8 cellular contexts compared by ENCODE assay signal in genomic region chr13:73060251-73061160, GRCh38. TPM values are rescaled to one million over a fixed set of nuclear protein-coding genes. Genes with fewer than 3 reads are reported as not detected.
DNase-seq lines count a peak whose midpoint lies in the region; TF ChIP-seq lines count a peak whose summit lies in the region.

No MANE protein-coding gene starts in this region.

- H3K27ac ChIP-seq in ACC112 (ENCODE audit: low read depth, low read length) (peak overlapping the region; percentile 59), SU-DHL-6 (ENCODE audit: low read depth, low read length) (no peak overlapping the region), esophagus (ENCODE audit: low read depth in 2 of 2, low read length in 1 of 2) (peak overlapping the region; percentile 90 to 94)

- H3K4me1 ChIP-seq in ACC112 (ENCODE audit: control insufficient read depth, insufficient read depth, low read length, unreplicated experiment): peaks cover 29% of the 10 kb centered on the region
- no peaks in the 10 kb centered on the region for H3K4me1 ChIP-seq in esophagus (ENCODE audit: control insufficient read depth in 2 of 2, insufficient read depth in 2 of 2, low read length in 1 of 2)

- H3K4me1 Mint-ChIP-seq in neural crest cell: peaks cover 24% of the 10 kb centered on the region

- 8 to 11% methylated on average over 26 of the region's 26 CpGs for WGBS in esophagus, 2 donors

- peak overlapping the region; percentile 87 for H3K4me3 Mint-ChIP-seq in neural crest cell

- no peak overlapping the region for H3K27ac Mint-ChIP-seq in neural crest cell (ENCODE audit: unreplicated experiment)

- H3K27me3 Mint-ChIP-seq in neural crest cell (ENCODE audit: low read depth): peaks cover 74% of the 10 kb centered on the region

- H3K79me2 ChIP-seq in ACC112 (ENCODE audit: control insufficient read depth, insufficient read depth, low read length, unreplicated experiment) (peaks cover 20% of the 10 kb centered on the region), SU-DHL-6 (ENCODE audit: insufficient read depth, low read length) (no peaks in the 10 kb centered on the region)

- DNase-seq in GM12865 (ENCODE audit: low read depth) (peak; percentile 6), neural crest cell (ENCODE audit: low read depth, low spot score) (no peak), DMS153 treated with DMSO at 0.1 percent for 48 hours (lab: John Stamatoyannopoulos, UW; ENCODE audit: unreplicated experiment) (no peak), NCI-H1436 treated with DMSO at 0.1 percent for 48 hours (lab: John Stamatoyannopoulos, UW) (no peak)
- DNase-seq in activated CD4-positive, CD25-positive, alpha-beta regulatory T cell treated with anti-CD3 and anti-CD28 coated beads, Interleukin-2, amount 50 U/mL, for 72 hours: no peak

- peak overlapping the region; percentile 78 for H3K4me2 ChIP-seq in SU-DHL-6 (ENCODE audit: low read depth, low read length, poor library complexity, severe bottlenecking)

- H3K27me3 ChIP-seq in ACC112 (ENCODE audit: insufficient read depth, low read length): no peaks in the 10 kb centered on the region
- no peaks in the 10 kb centered on the region for H3K27me3 ChIP-seq in SU-DHL-6 (ENCODE audit: low read length)
- H3K27me3 ChIP-seq in esophagus (ENCODE audit: control insufficient read depth in 1 of 2, insufficient read depth in 2 of 2, low read length in 2 of 2): no peaks in the 10 kb centered on the region

- H3K9ac ChIP-seq in SU-DHL-6 (ENCODE audit: low read length): peak overlapping the region; percentile 71

- H3K9me2 ChIP-seq in SU-DHL-6 (replicated peaks; ENCODE audit: insufficient read depth, low read length): no peaks in the 10 kb centered on the region

- peak overlapping the region; percentile 78 for H3K4me3 ChIP-seq in ACC112 (ENCODE audit: low read depth, low read length)
- H3K4me3 ChIP-seq in GM12865 (ENCODE audit: low read depth, low read length): peak overlapping the region; percentile 60
- H3K4me3 ChIP-seq in SU-DHL-6 (ENCODE audit: insufficient read depth, low read length, poor library complexity, severe bottlenecking): peak overlapping the region; percentile 64
- H3K4me3 ChIP-seq in esophagus (ENCODE audit: low read depth in 1 of 2, low read length in 2 of 2): peak overlapping the region; percentile 87 to 98

- peaks cover 7% of the 10 kb centered on the region; the same call in 1 of the 2 replicates for H3K36me3 ChIP-seq in ACC112 (ENCODE audit: insufficient read depth, low read length)
- no peaks in the 10 kb centered on the region for H3K36me3 ChIP-seq in SU-DHL-6 (ENCODE audit: low read length)
- H3K36me3 ChIP-seq in esophagus (ENCODE audit: control insufficient read depth in 2 of 2, insufficient read depth in 2 of 2, low read length in 1 of 2): peaks cover 2 to 7% of the 10 kb centered on the region in 2 donors

- H3K9me3 ChIP-seq in SU-DHL-6 (ENCODE audit: insufficient read depth, low read length) (no peaks in the 10 kb centered on the region), esophagus (ENCODE audit: control insufficient read depth in 2 of 2, insufficient read depth in 1 of 2, low read depth in 1 of 2, low read length in 1 of 2) (no peaks in the 10 kb centered on the region)

- H4K20me1 ChIP-seq in SU-DHL-6 (ENCODE audit: low read depth, low read length): peaks cover 4% of the 10 kb centered on the region; the same call in 1 of the 2 replicates

- no peaks in the 10 kb centered on the region for H3K9me3 Mint-ChIP-seq in neural crest cell

- H3K36me3 Mint-ChIP-seq in neural crest cell (ENCODE audit: low read depth): no peaks in the 10 kb centered on the region

- peaks cover 4% of the 10 kb centered on the region; the same call in 1 of the 2 replicates for H3F3A ChIP-seq in SU-DHL-6 (ENCODE audit: insufficient read depth)

- H2AFZ ChIP-seq in ACC112 (ENCODE audit: low read length, unreplicated experiment) (peak overlapping the region; percentile 85), SU-DHL-6 (ENCODE audit: low read depth, low read length, severe bottlenecking) (peak overlapping the region; percentile 46)

- TF ChIP-seq CTCF in GM12865 (IDR thresholded peaks at IDR 0.05; ENCODE audit: insufficient read depth, low read depth, low read length, missing control alignments) (no peak), SU-DHL-6 (IDR thresholded peaks at IDR 0.05; ENCODE audit: insufficient read depth, low read length, poor library complexity, severe bottlenecking) (no peak), neural crest cell (conservative IDR thresholded peaks at IDR 0.05) (no peak)

RNA-seq across cellular contexts. Expression of gene KLF5, which starts 1.7 kb away (rescaled TPM):
- polyA plus RNA-seq in esophagus: 100 to 1,000 TPM; 196 to 245 TPM
- total RNA-seq in neural crest cell: 0.44 and 0.68 TPM in 2 replicates
